ENCODE assay signal across 9 cellular contexts in genomic region chr22:49964493-49965290, GRCh38. TPM values are rescaled to one million over a fixed set of nuclear protein-coding genes. Genes with fewer than 3 reads are reported as not detected.
DNase-seq lines count a peak whose midpoint lies in the region; ATAC-seq, FAIRE-seq and TF ChIP-seq lines count a peak whose summit lies in the region.
"Had no signal": no experiment of that assay in that cellular context is flagged by ENCODE, and none has a peak within 500 bp of the region (broad histone marks: within the 10 kb centered on the region; RNA-seq: fewer than 3 reads in every experiment).

No MANE protein-coding gene starts in this region.

- intact Hi-C loops in left lung (cut with DNase I) (no loop called here), stomach (cut with DNase I; ENCODE audit: low total_unique reads) (no loop called here)

- H3K27me3 Mint-ChIP-seq in activated T-cell treated with anti-CD3 and anti-CD28 coated beads, Interleukin-2, amount 50 U/mL, for 72 hours (ENCODE audit: low read depth), result no peaks in the 10 kb centered on the region

- TF ChIP-seq CTCF in HL-60 (IDR thresholded peaks at IDR 0.05; ENCODE audit: insufficient read depth, low read length) (no peak), left lung (IDR thresholded peaks at IDR 0.05) (no peak), stomach (IDR thresholded peaks at IDR 0.05) (no peak)

- H3K27me3 ChIP-seq in HL-60 (ENCODE audit: insufficient read depth, poor library complexity, severe bottlenecking), result no peaks in the 10 kb centered on the region
- no peaks in the 10 kb centered on the region for H3K27me3 ChIP-seq in left lung
- H3K27me3 ChIP-seq in stomach, result no peaks in the 10 kb centered on the region

- H3K9me3 ChIP-seq in left lung (no peaks in the 10 kb centered on the region), stomach (no peaks in the 10 kb centered on the region)

- no peak for FAIRE-seq in RCC 7860 (lab: Jason Lieb, UNC)
- FAIRE-seq: TTC549 had no signal

- H3K27ac ChIP-seq in HL-60 (replicated peaks) (peak overlapping the region; percentile 5), left lung (peak overlapping the region; percentile 95 to 97), stomach (peak overlapping the region; percentile 94 to 98 (median 98))

- peaks cover 10 to 18% of the 10 kb centered on the region in 2 donors for H3K36me3 Mint-ChIP-seq in activated T-cell treated with anti-CD3 and anti-CD28 coated beads, Interleukin-2, amount 50 U/mL, for 72 hours (ENCODE audit: insufficient read depth in 2 of 2)

- no peak for TF ChIP-seq POLR2A in stomach (IDR thresholded peaks at IDR 0.05)

- H3K9me3 Mint-ChIP-seq in activated T-cell treated with anti-CD3 and anti-CD28 coated beads, Interleukin-2, amount 50 U/mL, for 72 hours, result no peaks in the 10 kb centered on the region

- ATAC-seq in activated T-cell treated with anti-CD3 and anti-CD28 coated beads, Interleukin-2, amount 50 U/mL, for 72 hours (replicated peaks in 1 of 2), result no peak
- ATAC-seq in left lung (no peak), HG02759 (IDR thresholded peaks at IDR 0.05; ENCODE audit: unreplicated experiment) (no peak)

- no peak overlapping the region for H3K27ac Mint-ChIP-seq in activated T-cell treated with anti-CD3 and anti-CD28 coated beads, Interleukin-2, amount 50 U/mL, for 72 hours

- TF ChIP-seq EP300 in stomach (IDR thresholded peaks at IDR 0.05), result no peak

- H3K36me3 ChIP-seq in left lung, result peaks cover 0 to 50% of the 10 kb centered on the region in 2 donors
- peaks cover 35 to 43% (median 39%) of the 10 kb centered on the region in 4 donors for H3K36me3 ChIP-seq in stomach

- peaks cover 49% of the 10 kb centered on the region for H3K4me1 Mint-ChIP-seq in activated T-cell treated with anti-CD3 and anti-CD28 coated beads, Interleukin-2, amount 50 U/mL, for 72 hours (ENCODE audit: low read depth)

- DNase-seq in HL-60 (ENCODE audit: low read depth in 1 of 2, low spot score in 1 of 2), result no peak
- peak in 1 of 2 donors; percentile 1 for DNase-seq in activated T-cell treated with anti-CD3 and anti-CD28 coated beads, Interleukin-2, amount 50 U/mL, for 72 hours
- peak; percentile 37 to 74 for DNase-seq in left lung
- DNase-seq in stomach, result peak; percentile 28
- DNase-seq in RCC 7860 (ENCODE audit: low spot score), result no peak
- DNase-seq in HUDEP-2 (lab: John Stamatoyannopoulos, UW; ENCODE audit: unreplicated experiment in 76 of 76), result no peak

- H3K4me1 ChIP-seq in left lung (peaks cover 39 to 77% of the 10 kb centered on the region in 2 donors), stomach (peaks cover 64 to 77% (median 75%) of the 10 kb centered on the region in 4 donors)

- WGBS in stomach, 5 donors, result 44 to 63% (median 50%) methylated on average over 10 to 15 of the region's 15 CpGs

- peak overlapping the region; percentile 95 to 96 for H3K4me3 Mint-ChIP-seq in activated T-cell treated with anti-CD3 and anti-CD28 coated beads, Interleukin-2, amount 50 U/mL, for 72 hours

- H3K4me3 ChIP-seq in HL-60 (replicated peaks; ENCODE audit: insufficient read depth, low read length), result no peak overlapping the region
- H3K4me3 ChIP-seq in left lung, result peak overlapping the region in 1 of 2 donors; percentile 100
- peak overlapping the region; percentile 81 to 99 (median 88) for H3K4me3 ChIP-seq in stomach

RNA-seq across cellular contexts. Expression of gene PIM3, which starts 4.1 kb away (rescaled TPM):
- total RNA-seq in activated T-cell treated with anti-CD3 and anti-CD28 coated beads, Interleukin-2, amount 50 U/mL, for 72 hours, result 100 to 1,000 TPM; 209 to 236 TPM
- 100 to 1,000 TPM in 1 of 2 donors, 10 to 100 TPM in 1; 80.6 to 129 TPM for total RNA-seq in left lung
- total RNA-seq in stomach, result 100 to 1,000 TPM in 3 of 5 donors, 10 to 100 TPM in 2; 51.9 to 802 (median 298) TPM
- 10 to 100 TPM; 75.6 to 87.6 (median 81.6) TPM for polyA plus RNA-seq in stomach

RNA-seq across cellular contexts. Expression of gene CRELD2, which starts 46.3 kb away (rescaled TPM):
- total RNA-seq in activated T-cell treated with anti-CD3 and anti-CD28 coated beads, Interleukin-2, amount 50 U/mL, for 72 hours, result 10 to 100 TPM; 24.4 to 33.2 TPM
- total RNA-seq in left lung, result 10 to 100 TPM; 59.7 to 79.7 TPM
- total RNA-seq in stomach, result 10 to 100 TPM; 35.4 to 83.0 (median 81.1) TPM
- polyA plus RNA-seq in stomach, result 10 to 100 TPM; 19.4 to 30.4 (median 29.0) TPM

RNA-seq across cellular contexts. Expression of gene ALG12, which starts 46.5 kb away (rescaled TPM):
- total RNA-seq in activated T-cell treated with anti-CD3 and anti-CD28 coated beads, Interleukin-2, amount 50 U/mL, for 72 hours, result 10 to 100 TPM; 11.7 to 13.6 TPM
- 10 to 100 TPM; 29.4 to 35.2 TPM for total RNA-seq in left lung
- total RNA-seq in stomach, result 10 to 100 TPM in 2 of 5 donors, 1 to 10 TPM in 3; 2.3 to 30.7 (median 9.4) TPM
- 1 to 10 TPM; 3.8 to 9.2 (median 8.8) TPM for polyA plus RNA-seq in stomach

RNA-seq across cellular contexts. Expression of gene IL17REL, which starts 47.9 kb away (rescaled TPM):
- 1 to 10 TPM in 1 of 2 donors, under 1 TPM in 1; 0.36 to 1.1 TPM for total RNA-seq in activated T-cell treated with anti-CD3 and anti-CD28 coated beads, Interleukin-2, amount 50 U/mL, for 72 hours
- total RNA-seq in left lung (not detected), stomach (1 to 10 TPM in 1 of 5 donors, under 1 TPM in 2, not detected in 2; 0.87 to 1.2 (median 0.92) TPM)
- under 1 TPM in 1 of 3 donors, not detected in 2; 0.03 TPM for polyA plus RNA-seq in stomach
- total RNA-seq: HT1080 had no signal

Comparison
In these comparisons a context has a peak if more than half of its experiments do, and no peak if none do; other contexts are left out.
1. DNase-seq: peak in left lung (2 of 2) and stomach (single experiment); none in HL-60 (0 of 2), RCC 7860 (single experiment) and HUDEP-2 (0 of 76).
2. H3K27ac ChIP-seq: peak in every context shown above with its lines; median percentile 98 in stomach; 96 in left lung; 5 in HL-60.